In genomic region chr1:160362168-160362941, GRCh38 we compare ENCODE assay signal across 13 cellular contexts. TPM values are rescaled to one million over a fixed set of nuclear protein-coding genes. Genes with fewer than 3 reads are reported as not detected.
DNase-seq lines count a peak whose midpoint lies in the region; ATAC-seq and TF ChIP-seq lines count a peak whose summit lies in the region.
"Had no signal": no experiment of that assay in that cellular context is flagged by ENCODE, and none has a peak within 500 bp of the region (broad histone marks: within the 10 kb centered on the region; RNA-seq: fewer than 3 reads in every experiment).

No MANE protein-coding gene starts in this region.

- H3K27me3 Mint-ChIP-seq in nephron progenitor cell (ENCODE audit: low read depth, poor library complexity), result no peaks in the 10 kb centered on the region

- H3K9ac ChIP-seq in Karpas-422 (ENCODE audit: low read length), result peak overlapping the region; percentile 32; the same call in 1 of the 2 replicates
- H3K9ac ChIP-seq in adipocyte (ENCODE audit: low read length), result peak overlapping the region; percentile 58

- peaks cover 43% of the 10 kb centered on the region for H3K4me1 Mint-ChIP-seq in nephron progenitor cell

- TF ChIP-seq CTCF in nephron progenitor cell (IDR thresholded peaks at IDR 0.05), result no peak
- no peak for TF ChIP-seq CTCF in coronary artery (IDR thresholded peaks at IDR 0.05)

- H3K4me3 Mint-ChIP-seq in nephron progenitor cell, result no peak overlapping the region

- H4K20me1 ChIP-seq in Karpas-422 (ENCODE audit: insufficient read depth, low read depth, low read length), result no peaks in the 10 kb centered on the region

- H3K36me3 ChIP-seq in Karpas-422 (ENCODE audit: insufficient read depth, low read length) (peaks cover 10% of the 10 kb centered on the region; the same call in 1 of the 2 replicates), adipocyte (ENCODE audit: control insufficient read depth, insufficient read depth, low read length, severe bottlenecking) (peaks cover 22% of the 10 kb centered on the region)

- no peaks in the 10 kb centered on the region for H3K9me3 ChIP-seq in Karpas-422 (ENCODE audit: low read length)
- no peaks in the 10 kb centered on the region for H3K9me3 ChIP-seq in adipocyte (ENCODE audit: control insufficient read depth, low read length)

- no peaks in the 10 kb centered on the region for H3K9me3 Mint-ChIP-seq in nephron progenitor cell

- H3K27me3 ChIP-seq in Karpas-422 (ENCODE audit: low read length) (no peaks in the 10 kb centered on the region), adipocyte (replicated peaks; ENCODE audit: control insufficient read depth, insufficient read depth, low read length) (peaks cover 4% of the 10 kb centered on the region)

- DNase-seq in activated CD4-positive, CD25-positive, alpha-beta regulatory T cell treated with anti-CD3 and anti-CD28 coated beads, Interleukin-2, amount 50 U/mL, for 72 hours, result peak; percentile 17
- no peak for DNase-seq in activated CD4-positive, CD25-positive, alpha-beta regulatory T cell (lab: John Stamatoyannopoulos, UW)
- DNase-seq in Karpas-422, result no peak
- DNase-seq in adipocyte (ENCODE audit: low read depth), result peak; percentile 47
- DNase-seq in nephron progenitor cell, result no peak
- DNase-seq in coronary artery (ENCODE audit: low spot score), result no peak
- no peak for DNase-seq in GM03348 (ENCODE audit: low spot score)
- DNase-seq: ACHN; amygdala; HCEC 1CT; occipital lobe; stimulated activated CD4-positive, alpha-beta T cell treated with anti-CD3 and anti-CD28 coated beads, Interleukin-2, amount 100 ng/mL, for 48 hours had no signal

- H3K4me3 ChIP-seq in Karpas-422 (ENCODE audit: low read length) (no peak overlapping the region), adipocyte (ENCODE audit: low read length) (no peak overlapping the region), coronary artery (no peak overlapping the region)

- peaks cover 27% of the 10 kb centered on the region for H3K36me3 Mint-ChIP-seq in nephron progenitor cell (ENCODE audit: low read depth)

- peak overlapping the region; percentile 85 for H3K27ac Mint-ChIP-seq in nephron progenitor cell

- H3K27ac ChIP-seq in Karpas-422 (ENCODE audit: low read length) (peak overlapping the region; percentile 49; the same call in 1 of the 2 replicates), coronary artery (no peak overlapping the region)

- no peak for ATAC-seq in GM19455 (IDR thresholded peaks at IDR 0.05; ENCODE audit: unreplicated experiment)

- H2AFZ ChIP-seq in Karpas-422 (ENCODE audit: low read length), result no peak overlapping the region

- H3K4me2 ChIP-seq in Karpas-422 (ENCODE audit: low read depth, low read length, poor library complexity, severe bottlenecking), result no peak overlapping the region

- H3K9me2 ChIP-seq in Karpas-422 (replicated peaks; ENCODE audit: insufficient read depth, low read length), result no peaks in the 10 kb centered on the region

- H3K79me2 ChIP-seq in Karpas-422 (ENCODE audit: low read length), result no peaks in the 10 kb centered on the region

- H3K4me1 ChIP-seq in Karpas-422 (ENCODE audit: low read length), result peaks cover 18% of the 10 kb centered on the region
- H3K4me1 ChIP-seq in adipocyte (ENCODE audit: control insufficient read depth, insufficient read depth, low read length), result peaks cover 52% of the 10 kb centered on the region

RNA-seq across cellular contexts. Expression of gene NHLH1, which starts 4.5 kb away (rescaled TPM):
- 0.48 TPM in 1 of 2 replicates, not detected in the other for total RNA-seq in Karpas-422 (2014; rRNA removed; shearing (Covaris generic); ENCODE audit: low replicate concordance)

RNA-seq across cellular contexts. Expression of gene NCSTN, which starts 19.2 kb away (rescaled TPM):
- 76.9 and 79.9 TPM in 2 replicates for total RNA-seq in Karpas-422 (2014; rRNA removed; shearing (Covaris generic); ENCODE audit: low replicate concordance)

RNA-seq across cellular contexts. Expression of gene COPA, which starts 19.3 kb away (rescaled TPM):
- 107 TPM in 2 replicates for total RNA-seq in Karpas-422 (2014; rRNA removed; shearing (Covaris generic); ENCODE audit: low replicate concordance)

RNA-seq across cellular contexts. Expression of gene VANGL2, which starts 38.0 kb away (rescaled TPM):
- 0.07 TPM in 1 of 2 replicates, not detected in the other for total RNA-seq in Karpas-422 (2014; rRNA removed; shearing (Covaris generic); ENCODE audit: low replicate concordance)

Comparison
In these comparisons a context has a peak if more than half of its experiments do, and no peak if none do; other contexts are left out.
1. DNase-seq: peak in activated CD4-positive, CD25-positive, alpha-beta regulatory T cell treated with anti-CD3 and anti-CD28 coated beads, Interleukin-2, amount 50 U/mL, for 72 hours (single experiment) and adipocyte (single experiment); none in activated CD4-positive, CD25-positive, alpha-beta regulatory T cell (0 of 4), Karpas-422 (single experiment), nephron progenitor cell (single experiment), coronary artery (single experiment) and GM03348 (single experiment).